17 cellular contexts compared by ENCODE assay signal in the genomic region with DNA sequence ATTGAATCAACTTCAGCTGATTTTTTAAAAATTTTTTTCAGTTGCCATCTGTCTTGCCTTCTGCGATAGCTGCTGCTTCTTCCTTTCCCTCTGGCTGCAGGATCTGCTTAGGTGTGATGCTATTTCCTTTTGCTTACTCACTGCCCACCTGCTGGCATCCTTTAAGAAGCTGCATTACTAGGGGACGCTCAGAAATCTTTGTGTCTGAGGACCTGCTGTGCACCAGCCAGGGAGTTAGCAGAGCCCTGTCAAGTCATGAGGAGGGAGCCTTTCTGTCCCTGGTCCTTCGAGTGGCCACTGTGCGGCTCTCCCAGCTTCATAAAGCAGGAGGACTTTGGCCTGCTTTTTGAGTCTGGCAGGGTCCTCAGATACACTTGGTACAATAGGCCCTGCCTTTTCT.
"Had no signal": no experiment of that assay in that cellular context is flagged by ENCODE, and none has a peak within 500 bp of the region (broad histone marks: within the 10 kb centered on the region; RNA-seq: fewer than 3 reads in every experiment).

No MANE protein-coding gene starts in this region.

- H3K4me3 ChIP-seq: lung, skin epidermis, suprapubic skin had no signal

- H3K27me3 Mint-ChIP-seq: activated naive CD8-positive, alpha-beta T cell; stimulated activated naive CD8-positive, alpha-beta T cell treated with anti-CD3 and anti-CD28 coated beads, Interleukin-15, Interleukin-2, amounts not matched to agents 100 ng/mL and 50 ng/mL, for 24 hours; type B pancreatic cell had no signal

- H3K4me1 ChIP-seq: suprapubic skin had no signal

- H3K9me3 Mint-ChIP-seq: type B pancreatic cell had no signal

- H3K4me1 Mint-ChIP-seq: naive thymus-derived CD8-positive, alpha-beta T cell had no signal

- H3K27me3 ChIP-seq: suprapubic skin had no signal

- FAIRE-seq: endometrium had no signal

- H3K27ac Mint-ChIP-seq: activated naive CD8-positive, alpha-beta T cell; naive thymus-derived CD8-positive, alpha-beta T cell; stimulated activated naive CD8-positive, alpha-beta T cell treated with anti-CD3 and anti-CD28 coated beads, Interleukin-15, Interleukin-2, amounts not matched to agents 100 ng/mL and 50 ng/mL, for 24 hours; T-helper 2 cell treated with Interferon-gamma antibody and Interleukin-4, amounts not matched to agents 5 μg/mL and 100 μg/mL, for 36 hours; type B pancreatic cell had no signal

- DNase-seq: activated CD4-positive, alpha-beta T cell treated with anti-CD3 and anti-CD28 coated beads, Interleukin-2, amount 50 U/mL, for 1 hour; activated CD8-positive, alpha-beta memory T cell treated with anti-CD3 and anti-CD28 coated beads for 24 hours; activated gamma-delta T cell treated with Interleukin-2 at 50 U/mL for 16 hours; amniotic stem cell; left colon; naive thymus-derived CD8-positive, alpha-beta T cell; nucleus accumbens; stimulated activated CD4-positive, alpha-beta T cell treated with anti-CD3 and anti-CD28 coated beads, Interleukin-4, amount 100 ng/mL, for 4 hours; stimulated activated CD8-positive, alpha-beta memory T cell treated with anti-CD3 and anti-CD28 coated beads, Interleukin-4, amount 100 ng/mL, for 48 hours had no signal

- H3K36me3 ChIP-seq: suprapubic skin had no signal

- H3K36me3 Mint-ChIP-seq: activated naive CD8-positive, alpha-beta T cell; naive thymus-derived CD8-positive, alpha-beta T cell; type B pancreatic cell had no signal

- ATAC-seq: left colon; naive thymus-derived CD8-positive, alpha-beta T cell had no signal

- H3K27ac ChIP-seq: skin epidermis, suprapubic skin had no signal

- H3K9me3 ChIP-seq: suprapubic skin had no signal

- H3K4me3 Mint-ChIP-seq: activated naive CD8-positive, alpha-beta T cell; naive thymus-derived CD8-positive, alpha-beta T cell; stimulated activated naive CD8-positive, alpha-beta T cell treated with anti-CD3 and anti-CD28 coated beads, Interleukin-15, Interleukin-2, amounts not matched to agents 100 ng/mL and 50 ng/mL, for 24 hours; T-helper 2 cell treated with Interferon-gamma antibody and Interleukin-4, amounts not matched to agents 5 μg/mL and 100 μg/mL, for 36 hours; type B pancreatic cell had no signal
